ENCODE assay signal across 13 cellular contexts in genomic region chr6:139743629-139744028, GRCh38.
DNase-seq lines count a peak whose midpoint lies in the region; ATAC-seq and TF ChIP-seq lines count a peak whose summit lies in the region.
"Had no signal": no experiment of that assay in that cellular context is flagged by ENCODE, and none has a peak within 500 bp of the region (broad histone marks: within the 10 kb centered on the region; RNA-seq: fewer than 3 reads in every experiment).

No MANE protein-coding gene starts in this region.

- H2AFZ ChIP-seq in hepatocyte: no peak overlapping the region

- H3K36me3 ChIP-seq in hepatocyte (replicated peaks; ENCODE audit: insufficient read depth, low read depth): no peaks in the 10 kb centered on the region
- H3K36me3 ChIP-seq in thoracic aorta: no peaks in the 10 kb centered on the region
- H3K36me3 ChIP-seq: esophagus squamous epithelium had no signal

- no peaks in the 10 kb centered on the region for H3K36me3 Mint-ChIP-seq in natural killer cell

- ATAC-seq in thoracic aorta (ENCODE audit: insufficient number of reproducible peaks, low FRiP score, low read depth) (peak; percentile 78), natural killer cell (no peak)

- H3K4me3 ChIP-seq in hepatocyte (no peak overlapping the region), thoracic aorta (no peak overlapping the region)
- H3K4me3 ChIP-seq: esophagus squamous epithelium had no signal

- peak; percentile 82 for DNase-seq in HS-27A (ENCODE audit: low read depth)
- DNase-seq in astrocyte of the hippocampus (ENCODE audit: low read depth, low spot score): peak; percentile 86
- DNase-seq in hepatocyte (ENCODE audit: low spot score): peak; percentile 54
- no peak for DNase-seq in thoracic aorta (ENCODE audit: low spot score)
- no peak for DNase-seq in natural killer cell
- DNase-seq in NCI-H2171 treated with DMSO at 0.1 percent for 48 hours (lab: John Stamatoyannopoulos, UW): no peak
- DNase-seq in stimulated activated CD4-positive, alpha-beta T cell treated with anti-CD3 and anti-CD28 coated beads, Interleukin-1b, Interleukin-23, amount 100 ng/mL, for 48 hours: no peak
- no peak for DNase-seq in medulla oblongata (ENCODE audit: extremely low spot score)
- DNase-seq: activated gamma-delta T cell treated with Interleukin-2 at 50 U/mL for 16 hours, esophagus squamous epithelium, GDM1, NCI-H2029 treated with DMSO at 0.1 percent for 48 hours had no signal

- H3K79me2 ChIP-seq in hepatocyte: no peaks in the 10 kb centered on the region

- H3K27me3 ChIP-seq in hepatocyte: no peaks in the 10 kb centered on the region
- H3K27me3 ChIP-seq in thoracic aorta (replicated peaks; ENCODE audit: insufficient read depth): no peaks in the 10 kb centered on the region
- H3K27me3 ChIP-seq: esophagus squamous epithelium had no signal

- no peaks in the 10 kb centered on the region for H3K9me3 Mint-ChIP-seq in natural killer cell
- H3K9me3 Mint-ChIP-seq: stimulated activated naive CD8-positive, alpha-beta T cell treated with anti-CD3 and anti-CD28 coated beads, Interleukin-15, Interleukin-2, amounts not matched to agents 100 ng/mL and 50 ng/mL, for 24 hours had no signal

- WGBS in hepatocyte (ENCODE audit: low lambda C conversion rate, missing lambda C conversion rate): 43% methylated on average over 1 of the region's 1 CpG

- H3K4me3 Mint-ChIP-seq in natural killer cell: no peak overlapping the region
- H3K4me3 Mint-ChIP-seq: stimulated activated naive CD8-positive, alpha-beta T cell treated with anti-CD3 and anti-CD28 coated beads, Interleukin-15, Interleukin-2, amounts not matched to agents 100 ng/mL and 50 ng/mL, for 24 hours had no signal

- intact Hi-C loops in natural killer cell (cut with micrococcal nuclease): no loop called here

- no peaks in the 10 kb centered on the region for H4K20me1 ChIP-seq in hepatocyte (ENCODE audit: insufficient read depth, poor library complexity, severe bottlenecking)

- H3K4me1 Mint-ChIP-seq in natural killer cell: no peaks in the 10 kb centered on the region

- H3K27me3 Mint-ChIP-seq in natural killer cell (ENCODE audit: low read depth in 2 of 2): peaks cover 0 to 3% of the 10 kb centered on the region in 2 donors

- no peak overlapping the region for H3K27ac Mint-ChIP-seq in natural killer cell
- H3K27ac Mint-ChIP-seq: stimulated activated naive CD8-positive, alpha-beta T cell treated with anti-CD3 and anti-CD28 coated beads, Interleukin-15, Interleukin-2, amounts not matched to agents 100 ng/mL and 50 ng/mL, for 24 hours had no signal

- H3K9me3 ChIP-seq in hepatocyte (ENCODE audit: low read depth): no peaks in the 10 kb centered on the region
- no peaks in the 10 kb centered on the region for H3K9me3 ChIP-seq in thoracic aorta
- H3K9me3 ChIP-seq: esophagus squamous epithelium had no signal

- H3K4me1 ChIP-seq in hepatocyte (ENCODE audit: insufficient read depth) (peaks cover 34% of the 10 kb centered on the region), thoracic aorta (ENCODE audit: control insufficient read depth in 1 of 2, low read depth in 2 of 2) (peaks cover 7 to 26% of the 10 kb centered on the region in 2 donors)

- no peaks in the 10 kb centered on the region for H3K9me2 ChIP-seq in hepatocyte (replicated peaks; ENCODE audit: insufficient read depth)

- no peak for TF ChIP-seq CTCF in hepatocyte (IDR thresholded peaks at IDR 0.05; ENCODE audit: poor library complexity)
- TF ChIP-seq CTCF in thoracic aorta (IDR thresholded peaks at IDR 0.05): no peak
- no peak for TF ChIP-seq CTCF in natural killer cell (IDR thresholded peaks at IDR 0.05)

- H3K27ac ChIP-seq in hepatocyte: peak overlapping the region; percentile 76
- H3K27ac ChIP-seq in thoracic aorta: peak overlapping the region in 1 of 2 donors; percentile 13

- H3K4me2 ChIP-seq in hepatocyte: peak overlapping the region; percentile 30

Comparison
In these comparisons a context has a peak if more than half of its experiments do, and no peak if none do; other contexts are left out.
1. DNase-seq: peak in HS-27A (single experiment), astrocyte of the hippocampus (single experiment) and hepatocyte (single experiment); none in thoracic aorta (single experiment), natural killer cell (single experiment), NCI-H2171 treated with DMSO at 0.1 percent for 48 hours (single experiment), stimulated activated CD4-positive, alpha-beta T cell treated with anti-CD3 and anti-CD28 coated beads, Interleukin-1b, Interleukin-23, amount 100 ng/mL, for 48 hours (single experiment) and medulla oblongata (single experiment).